ENCODE assay signal across 8 cellular contexts in the genomic region with DNA sequence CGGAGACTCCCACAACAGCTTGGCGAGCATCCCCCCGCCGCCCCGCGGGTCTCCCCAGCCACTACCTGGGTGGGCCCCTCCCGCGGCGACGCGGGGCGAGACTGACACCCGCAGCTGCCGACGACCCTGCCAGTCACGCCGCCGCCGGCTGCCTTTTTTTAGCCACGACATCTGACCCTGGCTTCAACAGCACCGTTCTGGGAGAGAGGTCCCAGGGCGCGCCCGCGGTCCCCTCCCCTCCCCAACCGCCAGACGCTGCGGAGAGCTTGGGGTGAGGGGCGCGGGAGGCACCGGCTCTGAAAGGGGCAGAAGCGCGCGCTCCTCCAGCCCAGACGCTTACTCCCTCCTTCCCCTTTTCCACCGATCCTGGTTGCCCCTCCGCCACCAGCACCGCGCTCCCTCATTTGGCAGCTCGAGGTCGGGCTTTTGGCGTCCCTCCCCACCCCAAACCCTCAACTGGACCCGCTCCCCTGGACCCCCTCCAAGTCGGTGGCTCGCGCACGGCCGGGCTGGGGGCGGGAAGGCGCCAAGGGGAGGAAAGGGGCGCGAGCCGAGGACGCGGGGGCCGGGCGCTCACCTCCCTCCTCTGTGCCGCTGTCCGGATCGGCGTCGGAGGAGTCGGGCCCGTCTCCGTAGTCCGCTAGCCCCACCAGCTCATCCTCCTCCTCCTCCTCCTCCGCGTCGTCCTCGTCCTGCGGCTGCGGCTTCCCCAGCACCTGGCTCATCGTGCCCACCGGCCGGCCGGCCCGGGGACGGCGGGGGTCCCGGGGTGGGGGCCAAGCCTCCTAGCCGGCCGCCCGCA. TPM values are rescaled to one million over a fixed set of nuclear protein-coding genes. Genes with fewer than 3 reads are reported as not detected.
DNase-seq lines count a peak whose midpoint lies in the region; ATAC-seq and TF ChIP-seq lines count a peak whose summit lies in the region.

No MANE protein-coding gene starts in this region.

- H3K27me3 ChIP-seq in CD4-positive, alpha-beta memory T cell (ENCODE audit: insufficient read depth, low read length): peaks cover 4% of the 10 kb centered on the region

- peaks cover 0 to 4% of the 10 kb centered on the region in 2 donors for H3K36me3 Mint-ChIP-seq in CD4-positive, alpha-beta memory T cell
- no peaks in the 10 kb centered on the region for H3K36me3 Mint-ChIP-seq in chondrocyte (ENCODE audit: low read depth)
- no peaks in the 10 kb centered on the region for H3K36me3 Mint-ChIP-seq in stimulated activated memory B cell treated with anti-CD40 and anti-IgM and Interleukin-4, amounts not matched to agents 10 μg/mL and 1 μg/mL and 100 μg/mL, for 72 hours

- intact Hi-C loops in CD4-positive, alpha-beta memory T cell (cut with micrococcal nuclease): loop anchor here (2.0 kb wide), 1 partner anchor 39 kb away; no protein-coding TSS in a partner anchor
- intact Hi-C loops in lower leg skin (cut with DNase I; ENCODE audit: low total_unique reads): no loop called here

- H3K4me1 ChIP-seq in CD4-positive, alpha-beta memory T cell (ENCODE audit: insufficient read depth, low read length): peaks cover 19% of the 10 kb centered on the region

- WGBS in lower leg skin, 2 donors: 0 to 1% methylated on average over 58 of the region's 83 CpGs

- POLR2A ChIA-PET in CD4-positive, alpha-beta memory T cell (lab: Charles Lee; ENCODE audit: partially characterized antibody): interaction anchor here (0.6 to 1.4 kb wide), 6 partner anchors 24 to 331 kb away, joined by 3 to 5 read pairs (median 3); a partner anchor contains a TSS

- H3K36me3 ChIP-seq in CD4-positive, alpha-beta memory T cell (ENCODE audit: insufficient read depth, low read length): no peaks in the 10 kb centered on the region

- peak overlapping the region; percentile 25 for H3K27ac ChIP-seq in CD4-positive, alpha-beta memory T cell (ENCODE audit: low read depth, low read length)

- H3K4me1 Mint-ChIP-seq in CD4-positive, alpha-beta memory T cell: peaks cover 10 to 25% (median 16%) of the 10 kb centered on the region in 4 donors
- peaks cover 16% of the 10 kb centered on the region for H3K4me1 Mint-ChIP-seq in chondrocyte (ENCODE audit: low read depth)
- H3K4me1 Mint-ChIP-seq in stimulated activated memory B cell treated with anti-CD40 and anti-IgM and Interleukin-4, amounts not matched to agents 10 μg/mL and 1 μg/mL and 100 μg/mL, for 72 hours: peaks cover 22% of the 10 kb centered on the region

- CTCF ChIA-PET in CD4-positive, alpha-beta memory T cell (lab: Charles Lee; ENCODE audit: partially characterized antibody): interaction anchor here (3.2 to 4.3 kb wide), 2 partner anchors 21 to 39 kb away, joined by 11 to 22 read pairs; a partner anchor contains a TSS

- ATAC-seq in GM19438 (IDR thresholded peaks at IDR 0.05; ENCODE audit: low read depth, unreplicated experiment) (peak; percentile 45), HG03558 (IDR thresholded peaks at IDR 0.05; ENCODE audit: extremely low read depth, unreplicated experiment) (peak; percentile 17)
- peak; percentile 70 for ATAC-seq in stimulated activated memory B cell treated with anti-CD40 and anti-IgM and Interleukin-4, amounts not matched to agents 10 μg/mL and 1 μg/mL and 100 μg/mL, for 72 hours

- DNase-seq in CD4-positive, alpha-beta memory T cell: peak in 3 of 5 donors; percentile 23 to 32 (median 30)
- DNase-seq in T-helper 2 cell: peak; percentile 6 to 45 (median 6)
- no peak for DNase-seq in chondrocyte (ENCODE audit: low spot score)
- DNase-seq in lower leg skin (ENCODE audit: low spot score in 2 of 2): peak; percentile 27 to 91
- no peak for DNase-seq in COR-L47 (lab: John Stamatoyannopoulos, UW)

- H3K27ac Mint-ChIP-seq in CD4-positive, alpha-beta memory T cell: peak overlapping the region in 4 of 7 donors; percentile 43 to 84 (median 69)
- peak overlapping the region; percentile 63 for H3K27ac Mint-ChIP-seq in chondrocyte (ENCODE audit: unreplicated experiment)
- peak overlapping the region; percentile 94 for H3K27ac Mint-ChIP-seq in stimulated activated memory B cell treated with anti-CD40 and anti-IgM and Interleukin-4, amounts not matched to agents 10 μg/mL and 1 μg/mL and 100 μg/mL, for 72 hours

- TF ChIP-seq CTCF in chondrocyte (IDR thresholded peaks at IDR 0.05): no peak
- no peak for TF ChIP-seq CTCF in lower leg skin (IDR thresholded peaks at IDR 0.05)

- peak overlapping the region; percentile 17 to 49 for H3K4me3 ChIP-seq in CD4-positive, alpha-beta memory T cell (ENCODE audit: low read length in 2 of 2)
- H3K4me3 ChIP-seq in lower leg skin (ENCODE audit: low read depth, poor library complexity, severe bottlenecking): peak overlapping the region; percentile 82

- no peaks in the 10 kb centered on the region for H3K9me3 Mint-ChIP-seq in CD4-positive, alpha-beta memory T cell
- H3K9me3 Mint-ChIP-seq in chondrocyte (ENCODE audit: low read depth): no peaks in the 10 kb centered on the region
- H3K9me3 Mint-ChIP-seq in stimulated activated memory B cell treated with anti-CD40 and anti-IgM and Interleukin-4, amounts not matched to agents 10 μg/mL and 1 μg/mL and 100 μg/mL, for 72 hours: no peaks in the 10 kb centered on the region

- peak overlapping the region; percentile 83 to 93 (median 88) for H3K4me3 Mint-ChIP-seq in CD4-positive, alpha-beta memory T cell
- peak overlapping the region; percentile 73 for H3K4me3 Mint-ChIP-seq in chondrocyte (ENCODE audit: unreplicated experiment)
- H3K4me3 Mint-ChIP-seq in stimulated activated memory B cell treated with anti-CD40 and anti-IgM and Interleukin-4, amounts not matched to agents 10 μg/mL and 1 μg/mL and 100 μg/mL, for 72 hours: peak overlapping the region; percentile 83

- TF ChIP-seq POLR2A in lower leg skin (IDR thresholded peaks at IDR 0.05): no peak

- no peaks in the 10 kb centered on the region for H3K9me3 ChIP-seq in CD4-positive, alpha-beta memory T cell (ENCODE audit: control insufficient read depth in 1 of 2, low read length in 2 of 2)

- H3K27me3 Mint-ChIP-seq in CD4-positive, alpha-beta memory T cell: peaks cover 4 to 13% of the 10 kb centered on the region in 2 donors
- H3K27me3 Mint-ChIP-seq in chondrocyte (ENCODE audit: low read depth): peaks cover 13% of the 10 kb centered on the region
- peaks cover 11% of the 10 kb centered on the region for H3K27me3 Mint-ChIP-seq in stimulated activated memory B cell treated with anti-CD40 and anti-IgM and Interleukin-4, amounts not matched to agents 10 μg/mL and 1 μg/mL and 100 μg/mL, for 72 hours

RNA-seq across cellular contexts. Expression of a gene that starts 0.6 kb away (rescaled TPM):
- 1 to 10 TPM; 5.9 to 6.8 TPM for total RNA-seq in CD4-positive, alpha-beta memory T cell
- 1 to 10 TPM; 3.1 to 3.8 TPM for polyA plus RNA-seq in CD4-positive, alpha-beta memory T cell
- total RNA-seq in chondrocyte: 8.9 to 18.8 TPM (median 17.9 TPM) in 3 replicates
- total RNA-seq in lower leg skin: 10 to 100 TPM; 13.3 to 22.3 (median 20.1) TPM

RNA-seq across cellular contexts. Expression of a gene that starts 21.5 kb away (rescaled TPM):
- 1 to 10 TPM; 4.4 to 5.8 TPM for total RNA-seq in CD4-positive, alpha-beta memory T cell
- 1 to 10 TPM; 2.8 to 4.2 TPM for polyA plus RNA-seq in CD4-positive, alpha-beta memory T cell
- 22.4 to 31.3 TPM (median 28.7 TPM) in 3 replicates for total RNA-seq in chondrocyte
- 1 to 10 TPM; 3.2 to 6.7 (median 4.8) TPM for total RNA-seq in lower leg skin

RNA-seq across cellular contexts. Expression of a gene that starts 58.9 kb away (rescaled TPM):
- total RNA-seq in CD4-positive, alpha-beta memory T cell: 10 to 100 TPM; 21.9 to 22.6 TPM
- 10 to 100 TPM; 34.1 to 53.8 TPM for polyA plus RNA-seq in CD4-positive, alpha-beta memory T cell
- total RNA-seq in chondrocyte (42.6 to 49.8 TPM (median 49.1 TPM) in 3 replicates), lower leg skin (10 to 100 TPM; 15.9 to 26.7 (median 22.6) TPM)

Comparison
In these comparisons a context has a peak if more than half of its experiments do, and no peak if none do; other contexts are left out.
1. DNase-seq: peak in CD4-positive, alpha-beta memory T cell (3 of 5), T-helper 2 cell (5 of 5) and lower leg skin (2 of 2); none in chondrocyte (single experiment) and COR-L47 (single experiment).
2. ATAC-seq: peak in every context shown above with its lines; median percentile 70 in stimulated activated memory B cell treated with anti-CD40 and anti-IgM and Interleukin-4, amounts not matched to agents 10 μg/mL and 1 μg/mL and 100 μg/mL, for 72 hours; 45 in GM19438; 17 in HG03558.
3. Peak in every context shown above with its lines, with median percentiles within 50 percentile points of each other: H3K27ac Mint-ChIP-seq and H3K4me3 Mint-ChIP-seq.